Comparison of ENCODE assay signal across 1 cellular context in genomic region chr11:112050721-112051120, GRCh38.
A peak's percentile ranks its signal among the peaks of the same experiment; 100 is the strongest.
TF ChIP-seq lines count a peak whose summit lies in the region.

No MANE protein-coding gene starts in this region.

TF ChIP-seq in GM12878, 131 proteins besides CTCF, POLR2A, EP300 and RAD21 (continues in another document):
- TF ChIP-seq ATF7 (IDR thresholded peaks at IDR 0.05; ENCODE audit: low read depth) (peak; percentile 86), NR2F1 (conservative IDR thresholded peaks at IDR 0.05) (no peak), SUZ12 (IDR thresholded peaks at IDR 0.05; ENCODE audit: unreplicated experiment) (no peak), YY1 (IDR thresholded peaks at IDR 0.05; ENCODE audit: low read depth, low read length) (no peak), HCFC1 (IDR thresholded peaks at IDR 0.05; ENCODE audit: low read length) (no peak), CEBPZ (IDR thresholded peaks at IDR 0.05; ENCODE audit: low read depth, low read length) (no peak), ZSCAN29 (IDR thresholded peaks at IDR 0.05) (no peak), USF2 (IDR thresholded peaks at IDR 0.05; ENCODE audit: borderline replicate concordance, low read depth, low read length) (no peak), EGR1 (IDR thresholded peaks at IDR 0.05; ENCODE audit: borderline replicate concordance in 1 of 2, low read depth in 2 of 2, low read length in 2 of 2) (no peak), SMC3 (IDR thresholded peaks at IDR 0.05; ENCODE audit: borderline replicate concordance, low read length) (no peak), STAT1 (conservative IDR thresholded peaks at IDR 0.05) (no peak), PRDM15 (CRISPR knock-in tag; IDR thresholded peaks at IDR 0.05) (no peak), HDAC6 (IDR thresholded peaks at IDR 0.05; ENCODE audit: unreplicated experiment) (no peak), HDAC2 (IDR thresholded peaks at IDR 0.05) (no peak), SMARCA5 (IDR thresholded peaks at IDR 0.05) (no peak), SREBF1 (IDR thresholded peaks at IDR 0.05; ENCODE audit: low read length) (no peak), ELK1 (IDR thresholded peaks at IDR 0.05; ENCODE audit: low read depth, low read length) (no peak), CREM (IDR thresholded peaks at IDR 0.05; ENCODE audit: low read depth) (peak; percentile 29; the same call in 1 of the 2 replicates), BACH1 (IDR thresholded peaks at IDR 0.05; ENCODE audit: borderline replicate concordance) (no peak), SKIL (IDR thresholded peaks at IDR 0.05; ENCODE audit: low read depth, poor library complexity, severe bottlenecking) (peak; percentile 28), IRF4 (IDR thresholded peaks at IDR 0.05; ENCODE audit: low read depth, low read length) (no peak), E4F1 (IDR thresholded peaks at IDR 0.05; ENCODE audit: borderline replicate concordance, partially characterized antibody) (no peak), SUPT20H (IDR thresholded peaks at IDR 0.05; ENCODE audit: borderline replicate concordance, control insufficient read depth, low read depth, low read length) (no peak)
- TF ChIP-seq, protein P1, sequence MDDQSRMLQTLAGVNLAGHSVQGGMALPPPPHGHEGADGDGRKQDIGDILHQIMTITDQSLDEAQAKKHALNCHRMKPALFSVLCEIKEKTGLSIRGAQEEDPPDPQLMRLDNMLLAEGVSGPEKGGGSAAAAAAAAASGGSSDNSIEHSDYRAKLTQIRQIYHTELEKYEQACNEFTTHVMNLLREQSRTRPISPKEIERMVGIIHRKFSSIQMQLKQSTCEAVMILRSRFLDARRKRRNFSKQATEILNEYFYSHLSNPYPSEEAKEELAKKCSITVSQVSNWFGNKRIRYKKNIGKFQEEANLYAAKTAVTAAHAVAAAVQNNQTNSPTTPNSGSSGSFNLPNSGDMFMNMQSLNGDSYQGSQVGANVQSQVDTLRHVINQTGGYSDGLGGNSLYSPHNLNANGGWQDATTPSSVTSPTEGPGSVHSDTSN (IDR thresholded peaks at IDR 0.05; ENCODE audit: insufficient replicate concordance, low read depth, low read length), result no peak
- TF ChIP-seq, protein P2, sequence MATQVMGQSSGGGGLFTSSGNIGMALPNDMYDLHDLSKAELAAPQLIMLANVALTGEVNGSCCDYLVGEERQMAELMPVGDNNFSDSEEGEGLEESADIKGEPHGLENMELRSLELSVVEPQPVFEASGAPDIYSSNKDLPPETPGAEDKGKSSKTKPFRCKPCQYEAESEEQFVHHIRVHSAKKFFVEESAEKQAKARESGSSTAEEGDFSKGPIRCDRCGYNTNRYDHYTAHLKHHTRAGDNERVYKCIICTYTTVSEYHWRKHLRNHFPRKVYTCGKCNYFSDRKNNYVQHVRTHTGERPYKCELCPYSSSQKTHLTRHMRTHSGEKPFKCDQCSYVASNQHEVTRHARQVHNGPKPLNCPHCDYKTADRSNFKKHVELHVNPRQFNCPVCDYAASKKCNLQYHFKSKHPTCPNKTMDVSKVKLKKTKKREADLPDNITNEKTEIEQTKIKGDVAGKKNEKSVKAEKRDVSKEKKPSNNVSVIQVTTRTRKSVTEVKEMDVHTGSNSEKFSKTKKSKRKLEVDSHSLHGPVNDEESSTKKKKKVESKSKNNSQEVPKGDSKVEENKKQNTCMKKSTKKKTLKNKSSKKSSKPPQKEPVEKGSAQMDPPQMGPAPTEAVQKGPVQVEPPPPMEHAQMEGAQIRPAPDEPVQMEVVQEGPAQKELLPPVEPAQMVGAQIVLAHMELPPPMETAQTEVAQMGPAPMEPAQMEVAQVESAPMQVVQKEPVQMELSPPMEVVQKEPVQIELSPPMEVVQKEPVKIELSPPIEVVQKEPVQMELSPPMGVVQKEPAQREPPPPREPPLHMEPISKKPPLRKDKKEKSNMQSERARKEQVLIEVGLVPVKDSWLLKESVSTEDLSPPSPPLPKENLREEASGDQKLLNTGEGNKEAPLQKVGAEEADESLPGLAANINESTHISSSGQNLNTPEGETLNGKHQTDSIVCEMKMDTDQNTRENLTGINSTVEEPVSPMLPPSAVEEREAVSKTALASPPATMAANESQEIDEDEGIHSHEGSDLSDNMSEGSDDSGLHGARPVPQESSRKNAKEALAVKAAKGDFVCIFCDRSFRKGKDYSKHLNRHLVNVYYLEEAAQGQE (IDR thresholded peaks at IDR 0.05; ENCODE audit: low read depth, low read length), result no peak
- TF ChIP-seq, protein P3, sequence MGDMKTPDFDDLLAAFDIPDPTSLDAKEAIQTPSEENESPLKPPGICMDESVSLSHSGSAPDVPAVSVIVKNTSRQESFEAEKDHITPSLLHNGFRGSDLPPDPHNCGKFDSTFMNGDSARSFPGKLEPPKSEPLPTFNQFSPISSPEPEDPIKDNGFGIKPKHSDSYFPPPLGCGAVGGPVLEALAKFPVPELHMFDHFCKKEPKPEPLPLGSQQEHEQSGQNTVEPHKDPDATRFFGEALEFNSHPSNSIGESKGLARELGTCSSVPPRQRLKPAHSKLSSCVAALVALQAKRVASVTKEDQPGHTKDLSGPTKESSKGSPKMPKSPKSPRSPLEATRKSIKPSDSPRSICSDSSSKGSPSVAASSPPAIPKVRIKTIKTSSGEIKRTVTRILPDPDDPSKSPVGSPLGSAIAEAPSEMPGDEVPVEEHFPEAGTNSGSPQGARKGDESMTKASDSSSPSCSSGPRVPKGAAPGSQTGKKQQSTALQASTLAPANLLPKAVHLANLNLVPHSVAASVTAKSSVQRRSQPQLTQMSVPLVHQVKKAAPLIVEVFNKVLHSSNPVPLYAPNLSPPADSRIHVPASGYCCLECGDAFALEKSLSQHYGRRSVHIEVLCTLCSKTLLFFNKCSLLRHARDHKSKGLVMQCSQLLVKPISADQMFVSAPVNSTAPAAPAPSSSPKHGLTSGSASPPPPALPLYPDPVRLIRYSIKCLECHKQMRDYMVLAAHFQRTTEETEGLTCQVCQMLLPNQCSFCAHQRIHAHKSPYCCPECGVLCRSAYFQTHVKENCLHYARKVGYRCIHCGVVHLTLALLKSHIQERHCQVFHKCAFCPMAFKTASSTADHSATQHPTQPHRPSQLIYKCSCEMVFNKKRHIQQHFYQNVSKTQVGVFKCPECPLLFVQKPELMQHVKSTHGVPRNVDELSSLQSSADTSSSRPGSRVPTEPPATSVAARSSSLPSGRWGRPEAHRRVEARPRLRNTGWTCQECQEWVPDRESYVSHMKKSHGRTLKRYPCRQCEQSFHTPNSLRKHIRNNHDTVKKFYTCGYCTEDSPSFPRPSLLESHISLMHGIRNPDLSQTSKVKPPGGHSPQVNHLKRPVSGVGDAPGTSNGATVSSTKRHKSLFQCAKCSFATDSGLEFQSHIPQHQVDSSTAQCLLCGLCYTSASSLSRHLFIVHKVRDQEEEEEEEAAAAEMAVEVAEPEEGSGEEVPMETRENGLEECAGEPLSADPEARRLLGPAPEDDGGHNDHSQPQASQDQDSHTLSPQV (IDR thresholded peaks at IDR 0.05), result no peak
- TF ChIP-seq, protein P4, sequence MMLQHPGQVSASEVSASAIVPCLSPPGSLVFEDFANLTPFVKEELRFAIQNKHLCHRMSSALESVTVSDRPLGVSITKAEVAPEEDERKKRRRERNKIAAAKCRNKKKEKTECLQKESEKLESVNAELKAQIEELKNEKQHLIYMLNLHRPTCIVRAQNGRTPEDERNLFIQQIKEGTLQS (IDR thresholded peaks at IDR 0.05; ENCODE audit: borderline replicate concordance, extremely low read depth, low read depth, low read length), result no peak
